ENCODE assay signal across 25 cellular contexts in the genomic region with DNA sequence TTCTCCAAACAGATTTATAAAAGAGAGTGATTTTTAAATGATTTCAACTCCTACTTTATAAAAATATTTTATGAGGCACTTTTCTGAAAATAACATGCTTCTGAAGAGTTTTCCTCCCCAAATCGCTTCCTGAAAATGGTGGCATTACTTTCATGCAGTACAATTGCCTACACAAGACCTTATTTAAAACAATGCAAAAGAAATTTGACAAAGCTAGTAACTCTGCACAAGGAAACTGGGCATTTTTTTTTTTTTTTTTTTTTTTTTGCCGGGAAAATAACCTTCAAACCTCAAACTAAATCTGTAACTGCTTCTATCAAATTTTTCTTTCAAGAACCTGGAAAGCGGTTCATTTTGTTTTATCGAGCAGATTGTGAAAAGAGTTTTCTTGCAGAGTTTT.
DNase-seq lines count a peak whose midpoint lies in the region; ATAC-seq, FAIRE-seq and TF ChIP-seq lines count a peak whose summit lies in the region.
"Had no signal": no experiment of that assay in that cellular context is flagged by ENCODE, and none has a peak within 500 bp of the region (broad histone marks: within the 10 kb centered on the region; RNA-seq: fewer than 3 reads in every experiment).

No MANE protein-coding gene starts in this region.

- TF ChIP-seq POLR2A in H1 (IDR thresholded peaks at IDR 0.05; ENCODE audit: control extremely low read depth in 1 of 2, low read depth in 2 of 2, low read length in 2 of 2): no peak

- H3K79me2 ChIP-seq in H1 (ENCODE audit: control insufficient read depth in 1 of 2, insufficient read depth in 2 of 2, low read length in 2 of 2): no peaks in the 10 kb centered on the region

- peak overlapping the region; percentile 36 for H3K4me3 ChIP-seq in WERI-Rb-1 (ENCODE audit: low read depth, low read length)
- peak overlapping the region in 1 of 4 experiments; percentile 52; a peak in 1 of 8 replicates for H3K4me3 ChIP-seq in H1 (ENCODE audit: extremely low read depth in 1 of 4, insufficient read depth in 2 of 4, low read depth in 3 of 4, low read length in 4 of 4)
- H3K4me3 ChIP-seq in tibial artery: no peak overlapping the region
- H3K4me3 ChIP-seq: gastroesophageal sphincter, K562 had no signal

- H3K56ac ChIP-seq in H1 (replicated peaks; ENCODE audit: insufficient read length, low read depth, low read length): no peak overlapping the region

- H3K14ac ChIP-seq in H1 (ENCODE audit: insufficient read length): no peak overlapping the region

- no peaks in the 10 kb centered on the region for H3K79me1 ChIP-seq in H1 (ENCODE audit: low read depth, low read length)

- POLR2A ChIA-PET in H1 (lab: Charles Lee; ENCODE audit: partially characterized antibody): interaction anchor here (0.7 kb wide), 1 partner anchor 85 kb away, joined by 5 read pairs; no protein-coding TSS in a partner anchor

- no peak for FAIRE-seq in H1 (lab: Jason Lieb, UNC)
- FAIRE-seq: K562, keratinocyte had no signal

- no peak overlapping the region for H3K4ac ChIP-seq in H1 (replicated peaks; ENCODE audit: insufficient read length, low read depth, low read length)

- CTCF ChIA-PET in H1 (lab: Charles Lee; ENCODE audit: partially characterized antibody): interaction anchor here (0.6 kb wide), 1 partner anchor 55 kb away, joined by 3 read pairs; no protein-coding TSS in a partner anchor

- H2BK20ac ChIP-seq in H1 (ENCODE audit: low read length): no peak overlapping the region

- H2BK12ac ChIP-seq in H1 (ENCODE audit: low read depth, low read length): no peak overlapping the region

- peak overlapping the region; percentile 60 to 76; a peak in 3 of 4 replicates for H3K4me2 ChIP-seq in H1 (ENCODE audit: insufficient read depth in 1 of 2, low read depth in 2 of 2, low read length in 2 of 2)

- H3K27ac ChIP-seq in WERI-Rb-1: peak overlapping the region; percentile 84
- no peak overlapping the region for H3K27ac ChIP-seq in H1 (ENCODE audit: low read depth, low read length)
- peak overlapping the region; percentile 91 for H3K27ac ChIP-seq in temporal lobe (ENCODE audit: low read depth, low read length)
- H3K27ac ChIP-seq in tibial artery: no peak overlapping the region
- H3K27ac ChIP-seq: C4-2B, gastroesophageal sphincter had no signal

- no peak overlapping the region for H2BK5ac ChIP-seq in H1 (ENCODE audit: low read depth, low read length)

- no peaks in the 10 kb centered on the region for H4K20me1 ChIP-seq in H1 (replicated peaks in 1 of 2; ENCODE audit: control insufficient read depth in 1 of 2, insufficient read depth in 2 of 2, low read length in 2 of 2)

- no peak overlapping the region for H2BK120ac ChIP-seq in H1 (replicated peaks; ENCODE audit: low read depth, low read length)

- H2AFZ ChIP-seq in H1 (ENCODE audit: low read length): no peak overlapping the region

- WGBS in H1 (ENCODE audit: extremely low coverage in 1 of 2, insufficient coverage in 1 of 2, insufficient read length in 1 of 2, insufficient replicate concordance in 2 of 2, low coverage in 1 of 2, low lambda C conversion rate in 2 of 2, missing lambda C conversion rate in 1 of 2), 2 experiments: 44% methylated on average over 4 of the region's 4 CpGs; no CpG with 5 or more reads in 1 of the 2 experiments

- H4K5ac ChIP-seq in H1 (ENCODE audit: insufficient read length, low read depth, low read length): no peak overlapping the region

- H3K18ac ChIP-seq in H1 (ENCODE audit: extremely low read depth, low read length): no peak overlapping the region

- intact Hi-C loops in tibial artery (cut with DNase I; ENCODE audit: low total_unique reads): no loop called here

- peaks cover 6% of the 10 kb centered on the region; the same call in 1 of the 2 replicates for H3K23me2 ChIP-seq in H1 (ENCODE audit: low read depth, low read length)

- H2AK5ac ChIP-seq in H1 (ENCODE audit: low read depth, low read length): no peak overlapping the region

- H4K91ac ChIP-seq in H1 (replicated peaks; ENCODE audit: insufficient read length, low read length): no peak overlapping the region

- H3K23ac ChIP-seq in H1 (ENCODE audit: insufficient read length): no peak overlapping the region

- DNase-seq in WERI-Rb-1 (no peak), H1 (ENCODE audit: low read depth in 1 of 2, low spot score in 2 of 2) (no peak), midbrain (lab: John Stamatoyannopoulos, UW) (peak; percentile 25), tibial artery (no peak)
- no peak for DNase-seq in activated CD4-positive, alpha-beta T cell treated with anti-CD3 and anti-CD28 coated beads for 48 hours
- DNase-seq: activated effector memory CD4-positive, alpha-beta T cell treated with Interleukin-2 at 50 U/mL for 16 hours; aorta; DMS79; GDM1; naive thymus-derived CD4-positive, alpha-beta T cell; NCI-H1092; NCI-H1694 treated with DMSO at 0.1 percent for 48 hours; NCI-H446; NCI-H748 treated with DMSO at 0.1 percent for 48 hours; SHP77; T-helper 2 cell had no signal

- peaks cover 3 to 19% (median 9%) of the 10 kb centered on the region in 4 experiments; a peak in 5 of 7 replicates for H3K4me1 ChIP-seq in H1 (replicated peaks in 1 of 4; ENCODE audit: control insufficient read depth in 3 of 4, insufficient read depth in 4 of 4, low read length in 3 of 4)
- no peaks in the 10 kb centered on the region for H3K4me1 ChIP-seq in tibial artery
- H3K4me1 ChIP-seq: gastroesophageal sphincter had no signal

- H4K8ac ChIP-seq in H1 (ENCODE audit: extremely low read depth, insufficient read depth, low read length): no peak overlapping the region

- no peaks in the 10 kb centered on the region for H3K36me3 ChIP-seq in WERI-Rb-1
- H3K36me3 ChIP-seq in H1 (ENCODE audit: control insufficient read depth in 2 of 4, insufficient read depth in 4 of 4, low read length in 3 of 4): no peaks in the 10 kb centered on the region
- no peaks in the 10 kb centered on the region for H3K36me3 ChIP-seq in tibial artery
- H3K36me3 ChIP-seq: gastroesophageal sphincter had no signal

- TF ChIP-seq RAD21 in H1 (IDR thresholded peaks at IDR 0.05 in 1 of 2, conservative IDR thresholded peaks at IDR 0.05 in 1 of 2; ENCODE audit: low read depth in 2 of 2, low read length in 2 of 2): no peak

- H2BK15ac ChIP-seq in H1 (ENCODE audit: low read length): no peak overlapping the region

- no peak for TF ChIP-seq EP300 in H1 (IDR thresholded peaks at IDR 0.05; ENCODE audit: borderline replicate concordance in 1 of 2, low read depth in 2 of 2, low read length in 2 of 2)

- ATAC-seq in GM21526 (IDR thresholded peaks at IDR 0.05; ENCODE audit: low FRiP score, unreplicated experiment) (no peak), GM21717 (IDR thresholded peaks at IDR 0.05; ENCODE audit: unreplicated experiment) (no peak)
- ATAC-seq: gastroesophageal sphincter; K562; naive thymus-derived CD4-positive, alpha-beta T cell; Panc1; stimulated activated effector memory CD8-positive, alpha-beta T cell treated with anti-CD3 and anti-CD28 coated beads, Interleukin-12 subunit alpha, Interleukin-12 subunit beta, amount 100 ng/mL, for 72 hours had no signal

- H3K9me3 ChIP-seq in WERI-Rb-1 (ENCODE audit: severe bottlenecking) (no peaks in the 10 kb centered on the region), H1 (ENCODE audit: insufficient read depth in 2 of 2, low read depth in 1 of 2, low read length in 1 of 2) (no peaks in the 10 kb centered on the region), tibial artery (no peaks in the 10 kb centered on the region)
- H3K9me3 ChIP-seq: gastroesophageal sphincter had no signal

- H3K27me3 ChIP-seq in WERI-Rb-1 (ENCODE audit: insufficient read depth, low read depth, severe bottlenecking): no peaks in the 10 kb centered on the region
- H3K27me3 ChIP-seq in H1 (replicated peaks in 1 of 4; ENCODE audit: control insufficient read depth in 3 of 4, extremely low read depth in 1 of 4, insufficient read depth in 3 of 4, low read length in 3 of 4): no peaks in the 10 kb centered on the region
- H3K27me3 ChIP-seq in tibial artery: peaks cover 0 to 3% of the 10 kb centered on the region in 2 donors

- H3K9ac ChIP-seq in H1 (replicated peaks in 1 of 4; ENCODE audit: extremely low read depth in 1 of 4, low read depth in 3 of 4, low read length in 3 of 4): no peak overlapping the region

- TF ChIP-seq CTCF in WERI-Rb-1 (IDR thresholded peaks at IDR 0.05; ENCODE audit: low read depth, low read length) (no peak), H1 (IDR thresholded peaks at IDR 0.05; ENCODE audit: control extremely low read depth in 1 of 3, insufficient read depth in 1 of 3, low read depth in 1 of 3, low read length in 3 of 3) (no peak), tibial artery (IDR thresholded peaks at IDR 0.05) (no peak)

TF ChIP-seq in H1, 55 proteins besides CTCF, POLR2A, EP300 and RAD21:
- TF ChIP-seq GTF2F1 (IDR thresholded peaks at IDR 0.05; ENCODE audit: borderline replicate concordance, low read depth, low read length): no peak
- no peak for TF ChIP-seq CREB1 (IDR thresholded peaks at IDR 0.05)
- TF ChIP-seq CEBPB (IDR thresholded peaks at IDR 0.05; ENCODE audit: low read depth, low read length): no peak
- no peak for TF ChIP-seq CHD2 (IDR thresholded peaks at IDR 0.05; ENCODE audit: low read length)
- TF ChIP-seq EZH2 (IDR thresholded peaks at IDR 0.05; ENCODE audit: low read depth, low read length, severe bottlenecking): no peak
- TF ChIP-seq JUND (IDR thresholded peaks at IDR 0.05; ENCODE audit: low read length): no peak
- TF ChIP-seq ZNF274 (IDR thresholded peaks at IDR 0.05; ENCODE audit: borderline replicate concordance, extremely low read depth, low read length): no peak
- TF ChIP-seq SP4 (IDR thresholded peaks at IDR 0.05; ENCODE audit: low read length): no peak
- no peak for TF ChIP-seq RBBP5 (IDR thresholded peaks at IDR 0.05; ENCODE audit: borderline replicate concordance, low read depth, low read length)
- TF ChIP-seq, protein P1, sequence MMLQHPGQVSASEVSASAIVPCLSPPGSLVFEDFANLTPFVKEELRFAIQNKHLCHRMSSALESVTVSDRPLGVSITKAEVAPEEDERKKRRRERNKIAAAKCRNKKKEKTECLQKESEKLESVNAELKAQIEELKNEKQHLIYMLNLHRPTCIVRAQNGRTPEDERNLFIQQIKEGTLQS (IDR thresholded peaks at IDR 0.05; ENCODE audit: insufficient read depth, low read depth, low read length): no peak
- TF ChIP-seq CHD1 (IDR thresholded peaks at IDR 0.05; ENCODE audit: low read depth, low read length): no peak
- no peak for TF ChIP-seq POU5F1 (IDR thresholded peaks at IDR 0.05; ENCODE audit: low read depth, low read length)
- TF ChIP-seq POLR2AphosphoS5 (IDR thresholded peaks at IDR 0.05; ENCODE audit: low read depth, low read length): no peak
- TF ChIP-seq PHF8 (conservative IDR thresholded peaks at IDR 0.05; ENCODE audit: low read depth, low read length): no peak
- TF ChIP-seq CBX5 (IDR thresholded peaks at IDR 0.05; ENCODE audit: low read depth, low read length): no peak
- no peak for TF ChIP-seq BACH1 (IDR thresholded peaks at IDR 0.05; ENCODE audit: low read length)
- TF ChIP-seq HDAC2 (IDR thresholded peaks at IDR 0.05; ENCODE audit: borderline replicate concordance in 1 of 2, low read depth in 2 of 2, low read length in 2 of 2): no peak
- no peak for TF ChIP-seq YY1 (IDR thresholded peaks at IDR 0.05; ENCODE audit: low read depth, low read length)
- no peak for TF ChIP-seq KDM5A (IDR thresholded peaks at IDR 0.05; ENCODE audit: low read length)

Comparison
In these comparisons a context has a peak if more than half of its experiments do, and no peak if none do; other contexts are left out.
1. H3K27ac ChIP-seq: peak in WERI-Rb-1 (single experiment) and temporal lobe (single experiment); none in H1 (single experiment) and tibial artery (0 of 2).